Comparison of ENCODE assay signal across 1 cellular context in genomic region chr19:51320258-51320657, GRCh38.
TF ChIP-seq lines count a peak whose summit lies in the region.

No MANE protein-coding gene starts in this region.

TF ChIP-seq in GM23338, 12 proteins besides CTCF, POLR2A, EP300 and RAD21 (continued from another document):
- TF ChIP-seq, protein P1, sequence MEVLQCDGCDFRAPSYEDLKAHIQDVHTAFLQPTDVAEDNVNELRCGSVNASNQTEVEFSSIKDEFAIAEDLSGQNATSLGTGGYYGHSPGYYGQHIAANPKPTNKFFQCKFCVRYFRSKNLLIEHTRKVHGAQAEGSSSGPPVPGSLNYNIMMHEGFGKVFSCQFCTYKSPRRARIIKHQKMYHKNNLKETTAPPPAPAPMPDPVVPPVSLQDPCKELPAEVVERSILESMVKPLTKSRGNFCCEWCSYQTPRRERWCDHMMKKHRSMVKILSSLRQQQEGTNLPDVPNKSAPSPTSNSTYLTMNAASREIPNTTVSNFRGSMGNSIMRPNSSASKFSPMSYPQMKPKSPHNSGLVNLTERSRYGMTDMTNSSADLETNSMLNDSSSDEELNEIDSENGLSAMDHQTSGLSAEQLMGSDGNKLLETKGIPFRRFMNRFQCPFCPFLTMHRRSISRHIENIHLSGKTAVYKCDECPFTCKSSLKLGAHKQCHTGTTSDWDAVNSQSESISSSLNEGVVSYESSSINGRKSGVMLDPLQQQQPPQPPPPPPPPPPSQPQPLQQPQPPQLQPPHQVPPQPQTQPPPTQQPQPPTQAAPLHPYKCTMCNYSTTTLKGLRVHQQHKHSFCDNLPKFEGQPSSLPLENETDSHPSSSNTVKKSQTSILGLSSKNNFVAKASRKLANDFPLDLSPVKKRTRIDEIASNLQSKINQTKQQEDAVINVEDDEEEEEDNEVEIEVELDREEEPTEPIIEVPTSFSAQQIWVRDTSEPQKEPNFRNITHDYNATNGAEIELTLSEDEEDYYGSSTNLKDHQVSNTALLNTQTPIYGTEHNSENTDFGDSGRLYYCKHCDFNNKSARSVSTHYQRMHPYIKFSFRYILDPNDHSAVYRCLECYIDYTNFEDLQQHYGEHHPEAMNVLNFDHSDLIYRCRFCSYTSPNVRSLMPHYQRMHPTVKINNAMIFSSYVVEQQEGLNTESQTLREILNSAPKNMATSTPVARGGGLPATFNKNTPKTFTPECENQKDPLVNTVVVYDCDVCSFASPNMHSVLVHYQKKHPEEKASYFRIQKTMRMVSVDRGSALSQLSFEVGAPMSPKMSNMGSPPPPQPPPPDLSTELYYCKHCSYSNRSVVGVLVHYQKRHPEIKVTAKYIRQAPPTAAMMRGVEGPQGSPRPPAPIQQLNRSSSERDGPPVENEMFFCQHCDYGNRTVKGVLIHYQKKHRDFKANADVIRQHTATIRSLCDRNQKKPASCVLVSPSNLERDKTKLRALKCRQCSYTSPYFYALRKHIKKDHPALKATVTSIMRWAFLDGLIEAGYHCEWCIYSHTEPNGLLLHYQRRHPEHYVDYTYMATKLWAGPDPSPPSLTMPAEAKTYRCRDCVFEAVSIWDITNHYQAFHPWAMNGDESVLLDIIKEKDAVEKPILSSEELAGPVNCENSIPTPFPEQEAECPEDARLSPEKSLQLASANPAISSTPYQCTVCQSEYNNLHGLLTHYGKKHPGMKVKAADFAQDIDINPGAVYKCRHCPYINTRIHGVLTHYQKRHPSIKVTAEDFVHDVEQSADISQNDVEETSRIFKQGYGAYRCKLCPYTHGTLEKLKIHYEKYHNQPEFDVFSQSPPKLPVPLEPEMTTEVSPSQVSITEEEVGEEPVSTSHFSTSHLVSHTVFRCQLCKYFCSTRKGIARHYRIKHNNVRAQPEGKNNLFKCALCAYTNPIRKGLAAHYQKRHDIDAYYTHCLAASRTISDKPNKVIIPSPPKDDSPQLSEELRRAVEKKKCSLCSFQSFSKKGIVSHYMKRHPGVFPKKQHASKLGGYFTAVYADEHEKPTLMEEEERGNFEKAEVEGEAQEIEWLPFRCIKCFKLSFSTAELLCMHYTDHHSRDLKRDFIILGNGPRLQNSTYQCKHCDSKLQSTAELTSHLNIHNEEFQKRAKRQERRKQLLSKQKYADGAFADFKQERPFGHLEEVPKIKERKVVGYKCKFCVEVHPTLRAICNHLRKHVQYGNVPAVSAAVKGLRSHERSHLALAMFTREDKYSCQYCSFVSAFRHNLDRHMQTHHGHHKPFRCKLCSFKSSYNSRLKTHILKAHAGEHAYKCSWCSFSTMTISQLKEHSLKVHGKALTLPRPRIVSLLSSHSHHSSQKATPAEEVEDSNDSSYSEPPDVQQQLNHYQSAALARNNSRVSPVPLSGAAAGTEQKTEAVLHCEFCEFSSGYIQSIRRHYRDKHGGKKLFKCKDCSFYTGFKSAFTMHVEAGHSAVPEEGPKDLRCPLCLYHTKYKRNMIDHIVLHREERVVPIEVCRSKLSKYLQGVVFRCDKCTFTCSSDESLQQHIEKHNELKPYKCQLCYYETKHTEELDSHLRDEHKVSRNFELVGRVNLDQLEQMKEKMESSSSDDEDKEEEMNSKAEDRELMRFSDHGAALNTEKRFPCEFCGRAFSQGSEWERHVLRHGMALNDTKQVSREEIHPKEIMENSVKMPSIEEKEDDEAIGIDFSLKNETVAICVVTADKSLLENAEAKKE (CRISPR knock-in tag; IDR thresholded peaks at IDR 0.05), result no peak
- TF ChIP-seq REST (IDR thresholded peaks at IDR 0.05; ENCODE audit: unreplicated experiment), result no peak
- TF ChIP-seq CREB1 (CRISPR knock-in tag; IDR thresholded peaks at IDR 0.05; ENCODE audit: low read depth), result no peak
- TF ChIP-seq STAT1 (IDR thresholded peaks at IDR 0.05; ENCODE audit: unreplicated experiment), result no peak
- TF ChIP-seq EZH2phosphoT487 (IDR thresholded peaks at IDR 0.05; ENCODE audit: unreplicated experiment), result no peak
TF ChIP-seq in GM23338: peak in this region for 0.
